In genomic region chr20:53914091-53914860, GRCh38 we compare ENCODE assay signal across 8 cellular contexts.
DNase-seq lines count a peak whose midpoint lies in the region; ATAC-seq and TF ChIP-seq lines count a peak whose summit lies in the region.

No MANE protein-coding gene starts in this region.

- 33 to 38% methylated on average over 9 of the region's 9 CpGs for WGBS in testis, 2 donors

- H3K4me1 ChIP-seq in testis: peaks cover 27% of the 10 kb centered on the region

- no peaks in the 10 kb centered on the region for H3K9me3 Mint-ChIP-seq in activated T-cell treated with anti-CD3 and anti-CD28 coated beads, Interleukin-2, amount 50 U/mL, for 24 hours
- H3K9me3 Mint-ChIP-seq in activated CD4-positive, alpha-beta memory T cell treated with anti-CD3 and anti-CD28 coated beads, Interleukin-2, amount 10 ng/mL, durations not matched to agents 7 days and 5 days: no peaks in the 10 kb centered on the region

- POLR2A ChIA-PET in activated CD4-positive, alpha-beta memory T cell treated with anti-CD3 and anti-CD28 coated beads, Interleukin-2, amount 10 ng/mL, durations not matched to agents 7 days and 5 days (lab: Charles Lee): interaction anchor here (0.6 to 4.8 kb wide), 10 partner anchors 8 to 333 kb away, joined by 3 to 43 read pairs (median 6); no protein-coding TSS in a partner anchor

- TF ChIP-seq POLR2A in testis (IDR thresholded peaks at IDR 0.05): no peak

- CTCF ChIA-PET in activated CD4-positive, alpha-beta memory T cell treated with anti-CD3 and anti-CD28 coated beads, Interleukin-2, amount 10 ng/mL, durations not matched to agents 7 days and 5 days (lab: Charles Lee): interaction anchor here (0.6 to 6.6 kb wide), 17 partner anchors 14 to 336 kb away, joined by 3 to 100 read pairs (median 9); no protein-coding TSS in a partner anchor

- intact Hi-C loops in left colon (cut with DNase I, micrococcal nuclease): no loop called here
- intact Hi-C loops in testis (cut with DNase I; ENCODE audit: low total_unique reads): no loop called here

- H3K4me3 ChIP-seq in testis: no peak overlapping the region

- TF ChIP-seq CTCF in testis (IDR thresholded peaks at IDR 0.05): no peak

- peak overlapping the region; percentile 40 for H3K27ac Mint-ChIP-seq in activated T-cell treated with anti-CD3 and anti-CD28 coated beads, Interleukin-2, amount 50 U/mL, for 24 hours
- no peak overlapping the region for H3K27ac Mint-ChIP-seq in activated CD4-positive, alpha-beta memory T cell treated with anti-CD3 and anti-CD28 coated beads, Interleukin-2, amount 10 ng/mL, durations not matched to agents 7 days and 5 days

- no peak for DNase-seq in activated T-cell treated with anti-CD3 and anti-CD28 coated beads, Interleukin-2, amount 50 U/mL, for 24 hours
- no peak for DNase-seq in activated T-cell treated with anti-CD3 and anti-CD28 coated beads, Interleukin-2, amount 50 U/mL, for 48 hours
- DNase-seq in activated CD4-positive, alpha-beta memory T cell treated with anti-CD3 and anti-CD28 coated beads, Interleukin-2, amount 10 ng/mL, durations not matched to agents 7 days and 5 days: no peak
- DNase-seq in left colon (peak in 1 of 2 donors; percentile 27), testis (no peak), NCI-H510A (lab: John Stamatoyannopoulos, UW) (no peak), NCI-H2081 treated with DMSO at 0.1 percent for 48 hours (lab: John Stamatoyannopoulos, UW) (no peak)

- no peaks in the 10 kb centered on the region for H3K36me3 Mint-ChIP-seq in activated T-cell treated with anti-CD3 and anti-CD28 coated beads, Interleukin-2, amount 50 U/mL, for 24 hours (ENCODE audit: low read depth)
- no peaks in the 10 kb centered on the region for H3K36me3 Mint-ChIP-seq in activated CD4-positive, alpha-beta memory T cell treated with anti-CD3 and anti-CD28 coated beads, Interleukin-2, amount 10 ng/mL, durations not matched to agents 7 days and 5 days (ENCODE audit: low read depth)

- ATAC-seq in left colon (peak; percentile 35), HG03565 (IDR thresholded peaks at IDR 0.05; ENCODE audit: unreplicated experiment) (no peak)

- no peaks in the 10 kb centered on the region for H3K27me3 ChIP-seq in testis

- H3K9me3 ChIP-seq in testis: no peaks in the 10 kb centered on the region

- H3K27me3 Mint-ChIP-seq in activated T-cell treated with anti-CD3 and anti-CD28 coated beads, Interleukin-2, amount 50 U/mL, for 24 hours: no peaks in the 10 kb centered on the region
- no peaks in the 10 kb centered on the region for H3K27me3 Mint-ChIP-seq in activated CD4-positive, alpha-beta memory T cell treated with anti-CD3 and anti-CD28 coated beads, Interleukin-2, amount 10 ng/mL, durations not matched to agents 7 days and 5 days

- no peaks in the 10 kb centered on the region for H3K36me3 ChIP-seq in testis (ENCODE audit: low read depth, missing control alignments)

- peak overlapping the region; percentile 79 for H3K4me3 Mint-ChIP-seq in activated T-cell treated with anti-CD3 and anti-CD28 coated beads, Interleukin-2, amount 50 U/mL, for 24 hours
- peak overlapping the region; percentile 86 for H3K4me3 Mint-ChIP-seq in activated CD4-positive, alpha-beta memory T cell treated with anti-CD3 and anti-CD28 coated beads, Interleukin-2, amount 10 ng/mL, durations not matched to agents 7 days and 5 days

- H3K27ac ChIP-seq in testis: peak overlapping the region; percentile 73 to 91

- H3K4me1 Mint-ChIP-seq in activated T-cell treated with anti-CD3 and anti-CD28 coated beads, Interleukin-2, amount 50 U/mL, for 24 hours (ENCODE audit: low read depth): peaks cover 46% of the 10 kb centered on the region
- peaks cover 39% of the 10 kb centered on the region for H3K4me1 Mint-ChIP-seq in activated CD4-positive, alpha-beta memory T cell treated with anti-CD3 and anti-CD28 coated beads, Interleukin-2, amount 10 ng/mL, durations not matched to agents 7 days and 5 days
